Comparison of ENCODE assay signal across 8 cellular contexts in genomic region chr16:87635541-87636049, GRCh38. TPM values are rescaled to one million over a fixed set of nuclear protein-coding genes. Genes with fewer than 3 reads are reported as not detected.
DNase-seq lines count a peak whose midpoint lies in the region; ATAC-seq and TF ChIP-seq lines count a peak whose summit lies in the region.

No MANE protein-coding gene starts in this region.

- peak overlapping the region; percentile 88 for H3K4me2 ChIP-seq in DOHH2 (ENCODE audit: low read length)

- no peaks in the 10 kb centered on the region for H3K79me2 ChIP-seq in DOHH2 (ENCODE audit: control insufficient read depth, low read length)

- peaks cover 6 to 13% of the 10 kb centered on the region in 2 donors for H3K27me3 Mint-ChIP-seq in T-cell
- H3K27me3 Mint-ChIP-seq in activated naive CD8-positive, alpha-beta T cell: peaks cover 2% of the 10 kb centered on the region

- no peaks in the 10 kb centered on the region for H3F3A ChIP-seq in DOHH2 (ENCODE audit: control insufficient read depth, insufficient read depth)

- WGBS in heart right ventricle, 2 donors: 18 to 22% methylated on average over 23 of the region's 23 CpGs

- ATAC-seq in T-cell (replicated peaks in 1 of 4) (peak; percentile 75 to 78 (median 76)), heart right ventricle (peak; percentile 71 to 94 (median 83)), HG02571 (IDR thresholded peaks at IDR 0.05; ENCODE audit: unreplicated experiment) (no peak), GM21515 (IDR thresholded peaks at IDR 0.05; ENCODE audit: unreplicated experiment) (no peak)

- H3K4me3 ChIP-seq in DOHH2 (ENCODE audit: low read length): peak overlapping the region; percentile 73
- H3K4me3 ChIP-seq in heart right ventricle: peak overlapping the region in 5 of 10 donors; percentile 18 to 34 (median 30)
- peak overlapping the region; percentile 17 for H3K4me3 ChIP-seq in retinal pigment epithelial cell (ENCODE audit: low read length)

- no peaks in the 10 kb centered on the region for H3K36me3 Mint-ChIP-seq in T-cell
- H3K36me3 Mint-ChIP-seq in activated naive CD8-positive, alpha-beta T cell: no peaks in the 10 kb centered on the region

- TF ChIP-seq CTCF in DOHH2 (IDR thresholded peaks at IDR 0.05; ENCODE audit: low read depth, low read length, poor library complexity, severe bottlenecking): peak; percentile 95
- peak in 8 of 9 donors; percentile 26 to 74 (median 59) for TF ChIP-seq CTCF in heart right ventricle (IDR thresholded peaks at IDR 0.05)
- peak; percentile 81 for TF ChIP-seq CTCF in retinal pigment epithelial cell (conservative IDR thresholded peaks at IDR 0.05; ENCODE audit: low read depth, low read length)

- H3K9me2 ChIP-seq in DOHH2 (replicated peaks; ENCODE audit: control insufficient read depth, low read length): no peaks in the 10 kb centered on the region

- peaks cover 4 to 14% (median 5%) of the 10 kb centered on the region in 3 donors for H3K9me3 Mint-ChIP-seq in T-cell
- peaks cover 7% of the 10 kb centered on the region for H3K9me3 Mint-ChIP-seq in activated naive CD8-positive, alpha-beta T cell (ENCODE audit: low read depth)

- H3K36me3 ChIP-seq in DOHH2 (ENCODE audit: control insufficient read depth, low read length) (no peaks in the 10 kb centered on the region), heart right ventricle (no peaks in the 10 kb centered on the region)

- peaks cover 22% of the 10 kb centered on the region for H3K4me1 ChIP-seq in DOHH2 (ENCODE audit: control insufficient read depth, low read length)
- H3K4me1 ChIP-seq in heart right ventricle: peaks cover 0 to 16% (median 11%) of the 10 kb centered on the region in 9 donors

- peak overlapping the region; percentile 81 to 91 for H3K27ac Mint-ChIP-seq in T-cell
- peak overlapping the region; percentile 34 for H3K27ac Mint-ChIP-seq in activated naive CD8-positive, alpha-beta T cell

- H3K27me3 ChIP-seq in DOHH2 (ENCODE audit: control insufficient read depth, low read length) (peaks cover 20% of the 10 kb centered on the region), heart right ventricle (peaks cover 0 to 47% (median 15%) of the 10 kb centered on the region in 7 donors)

- DNase-seq in LoVo (ENCODE audit: low spot score) (peak; percentile 63), T-cell (peak; percentile 44 to 79 (median 66)), heart right ventricle (peak in 1 of 2 donors; percentile 47), retinal pigment epithelial cell (ENCODE audit: low read depth) (no peak)

- H3K27ac ChIP-seq in DOHH2 (ENCODE audit: low read depth, low read length): peak overlapping the region; percentile 44
- no peak overlapping the region for H3K27ac ChIP-seq in heart right ventricle

- intact Hi-C loops in heart right ventricle (cut with DNase I): loop anchor here (1.0 to 10.0 kb wide), 16 partner anchors 43 to 321 kb away; partner anchors contain the start of genes C16orf95 (in 5 of the 10) and MAP1LC3B (in 3 of the 10)

- CTCF ChIA-PET in T-cell (lab: Charles Lee): interaction anchor here (0.5 to 2.1 kb wide), 13 partner anchors 83 to 433 kb away, joined by 3 to 19 read pairs (median 4); partner anchors contain the start of genes C16orf95 (in 1 of the 2), FBXO31 (in 1 of the 2) and KLHDC4 (in 1 of the 2)

- peak overlapping the region; percentile 81 to 84 (median 83) for H3K4me3 Mint-ChIP-seq in T-cell
- H3K4me3 Mint-ChIP-seq in activated naive CD8-positive, alpha-beta T cell: peak overlapping the region; percentile 85

- peaks cover 16 to 20% (median 20%) of the 10 kb centered on the region in 3 donors for H3K4me1 Mint-ChIP-seq in T-cell
- peaks cover 10% of the 10 kb centered on the region for H3K4me1 Mint-ChIP-seq in activated naive CD8-positive, alpha-beta T cell (ENCODE audit: low read depth)

- H3K9me3 ChIP-seq in DOHH2 (ENCODE audit: control insufficient read depth, insufficient read depth, low read length): peaks cover 9% of the 10 kb centered on the region
- H3K9me3 ChIP-seq in heart right ventricle: peaks cover 0 to 14% (median 6%) of the 10 kb centered on the region in 11 donors

- no peaks in the 10 kb centered on the region for H4K20me1 ChIP-seq in DOHH2 (ENCODE audit: control insufficient read depth, insufficient read depth, low read depth, low read length)

- POLR2A ChIA-PET in T-cell (lab: Charles Lee): no interaction called here

RNA-seq across cellular contexts. Expression of gene JPH3, which starts 33.3 kb away (rescaled TPM):
- total RNA-seq in T-cell (not detected), heart right ventricle (under 1 TPM in 5 of 10 donors, not detected in 5; 0.08 to 0.79 (median 0.10) TPM)
- polyA plus RNA-seq in heart right ventricle: under 1 TPM in 1 of 2 donors, not detected in 1; 0.06 TPM

Comparison
In these comparisons a context has a peak if more than half of its experiments do, and no peak if none do; other contexts are left out.
1. ATAC-seq: peak in T-cell (4 of 4) and heart right ventricle (8 of 8); none in HG02571 (single experiment) and GM21515 (single experiment).
2. Peak in every context shown above with its lines, with median percentiles within 50 percentile points of each other: CTCF ChIP-seq.